In genomic region chr2:68466361-68466777, GRCh38 we compare ENCODE assay signal across 8 cellular contexts. TPM values are rescaled to one million over a fixed set of nuclear protein-coding genes. Genes with fewer than 3 reads are reported as not detected.
DNase-seq lines count a peak whose midpoint lies in the region; ATAC-seq, FAIRE-seq and TF ChIP-seq lines count a peak whose summit lies in the region.

No MANE protein-coding gene starts in this region.

- FAIRE-seq in endothelial cell of umbilical vein (lab: Jason Lieb, UNC), result peak; percentile 46

- no peaks in the 10 kb centered on the region for H3K9me3 Mint-ChIP-seq in CD4-positive, CD25-positive, alpha-beta regulatory T cell
- no peaks in the 10 kb centered on the region for H3K9me3 Mint-ChIP-seq in activated CD8-positive, alpha-beta T cell treated with anti-CD3 and anti-CD28 coated beads, Interleukin-2, amount 10 ng/mL, durations not matched to agents 7 days and 5 days (ENCODE audit: insufficient read depth)
- no peaks in the 10 kb centered on the region for H3K9me3 Mint-ChIP-seq in neural crest cell

- peak overlapping the region; percentile 98 for H3K4me3 ChIP-seq in CD4-positive, CD25-positive, alpha-beta regulatory T cell (ENCODE audit: low read depth, low read length)
- H3K4me3 ChIP-seq in MG63, result peak overlapping the region; percentile 80
- peak overlapping the region; percentile 71 to 94 (median 85) for H3K4me3 ChIP-seq in endothelial cell of umbilical vein (replicated peaks in 1 of 3; ENCODE audit: insufficient read depth in 1 of 3, low read depth in 1 of 3, low read length in 3 of 3)
- peak overlapping the region; percentile 73 to 91 for H3K4me3 ChIP-seq in tibial artery

- peak in 1 of 2 donors; percentile 9 for ATAC-seq in CD4-positive, CD25-positive, alpha-beta regulatory T cell (ENCODE audit: low read depth in 2 of 2)
- peak; percentile 8 for ATAC-seq in activated CD8-positive, alpha-beta T cell treated with anti-CD3 and anti-CD28 coated beads, Interleukin-2, amount 10 ng/mL, durations not matched to agents 7 days and 5 days
- no peak for ATAC-seq in HG02571 (IDR thresholded peaks at IDR 0.05; ENCODE audit: unreplicated experiment)

- H3K9me1 ChIP-seq in endothelial cell of umbilical vein (replicated peaks; ENCODE audit: control insufficient read depth, extremely low read depth, insufficient read depth, low read length), result no peaks in the 10 kb centered on the region

- no peaks in the 10 kb centered on the region for H3K36me3 ChIP-seq in CD4-positive, CD25-positive, alpha-beta regulatory T cell (ENCODE audit: control insufficient read depth, insufficient read depth, low read length)
- H3K36me3 ChIP-seq in MG63 (no peaks in the 10 kb centered on the region), endothelial cell of umbilical vein (ENCODE audit: control insufficient read depth in 2 of 2, extremely low read depth in 1 of 2, insufficient read depth in 2 of 2, low read length in 2 of 2) (no peaks in the 10 kb centered on the region), tibial artery (no peaks in the 10 kb centered on the region)

- DNase-seq in CD4-positive, CD25-positive, alpha-beta regulatory T cell, result peak; percentile 59 to 80 (median 67)
- DNase-seq in MG63 (peak; percentile 50), endothelial cell of umbilical vein (ENCODE audit: low read depth, low spot score) (peak; percentile 63), neural crest cell (ENCODE audit: low read depth, low spot score) (no peak), tibial artery (no peak), globus pallidus (ENCODE audit: low spot score) (no peak)
- peak; percentile 71 for DNase-seq in activated CD8-positive, alpha-beta T cell treated with anti-CD3 and anti-CD28 coated beads, Interleukin-2, amount 10 ng/mL, durations not matched to agents 7 days and 5 days

- TF ChIP-seq POLR2A in endothelial cell of umbilical vein (IDR thresholded peaks at IDR 0.05; ENCODE audit: low read depth, low read length), result no peak

- H3K27ac Mint-ChIP-seq in CD4-positive, CD25-positive, alpha-beta regulatory T cell, result peak overlapping the region; percentile 95 to 98 (median 97)
- peak overlapping the region; percentile 92 for H3K27ac Mint-ChIP-seq in activated CD8-positive, alpha-beta T cell treated with anti-CD3 and anti-CD28 coated beads, Interleukin-2, amount 10 ng/mL, durations not matched to agents 7 days and 5 days
- H3K27ac Mint-ChIP-seq in neural crest cell (ENCODE audit: unreplicated experiment), result no peak overlapping the region

- peak in 1 of 2 donors; percentile 7 for TF ChIP-seq CTCF in endothelial cell of umbilical vein (IDR thresholded peaks at IDR 0.05; ENCODE audit: extremely low read depth in 1 of 2, insufficient read depth in 1 of 2, low read depth in 1 of 2, low read length in 2 of 2)
- no peak for TF ChIP-seq CTCF in neural crest cell (conservative IDR thresholded peaks at IDR 0.05)
- TF ChIP-seq CTCF in tibial artery (IDR thresholded peaks at IDR 0.05), result peak; percentile 12 to 20

- H2AFZ ChIP-seq in endothelial cell of umbilical vein (ENCODE audit: low read depth, low read length), result peak overlapping the region; percentile 99

- peak overlapping the region; percentile 91 to 98 (median 98) for H3K4me3 Mint-ChIP-seq in CD4-positive, CD25-positive, alpha-beta regulatory T cell
- peak overlapping the region; percentile 98 for H3K4me3 Mint-ChIP-seq in activated CD8-positive, alpha-beta T cell treated with anti-CD3 and anti-CD28 coated beads, Interleukin-2, amount 10 ng/mL, durations not matched to agents 7 days and 5 days
- peak overlapping the region; percentile 99 for H3K4me3 Mint-ChIP-seq in neural crest cell

- H3K4me2 ChIP-seq in endothelial cell of umbilical vein (ENCODE audit: insufficient read depth, low read length), result peak overlapping the region; percentile 99

- CTCF ChIA-PET in activated CD8-positive, alpha-beta T cell treated with anti-CD3 and anti-CD28 coated beads, Interleukin-2, amount 10 ng/mL, durations not matched to agents 7 days and 5 days (lab: Charles Lee), result interaction anchor here (0.8 to 7.0 kb wide), 25 partner anchors 9 to 477 kb away, joined by 3 to 113 read pairs (median 6); no protein-coding TSS in a partner anchor
- CTCF ChIA-PET in endothelial cell of umbilical vein (lab: Charles Lee), result interaction anchor here (0.7 to 7.5 kb wide), 9 partner anchors 10 to 477 kb away, joined by 3 to 305 read pairs (median 19); no protein-coding TSS in a partner anchor

- no peaks in the 10 kb centered on the region for H3K79me2 ChIP-seq in endothelial cell of umbilical vein (ENCODE audit: control insufficient read depth, insufficient read depth, low read length)

- no peaks in the 10 kb centered on the region for H3K27me3 ChIP-seq in CD4-positive, CD25-positive, alpha-beta regulatory T cell (ENCODE audit: control insufficient read depth, insufficient read depth, low read length)
- no peaks in the 10 kb centered on the region for H3K27me3 ChIP-seq in MG63
- no peaks in the 10 kb centered on the region for H3K27me3 ChIP-seq in endothelial cell of umbilical vein (ENCODE audit: control insufficient read depth in 2 of 2, insufficient read depth in 2 of 2, low read length in 2 of 2)
- H3K27me3 ChIP-seq in tibial artery, result no peaks in the 10 kb centered on the region

- peaks cover 6 to 57% (median 42%) of the 10 kb centered on the region in 4 donors for H3K4me1 Mint-ChIP-seq in CD4-positive, CD25-positive, alpha-beta regulatory T cell
- peaks cover 34% of the 10 kb centered on the region for H3K4me1 Mint-ChIP-seq in activated CD8-positive, alpha-beta T cell treated with anti-CD3 and anti-CD28 coated beads, Interleukin-2, amount 10 ng/mL, durations not matched to agents 7 days and 5 days (ENCODE audit: low read depth)
- H3K4me1 Mint-ChIP-seq in neural crest cell, result peaks cover 27% of the 10 kb centered on the region

- dilution Hi-C loops in endothelial cell of umbilical vein (cut with MboI; ENCODE audit: extremely low pct_ligation_motif_present, low sequenced_read_pairs), result no loop called here

- H4K20me1 ChIP-seq in endothelial cell of umbilical vein (replicated peaks; ENCODE audit: control insufficient read depth, extremely low read depth, insufficient read depth, low read length), result no peaks in the 10 kb centered on the region

- POLR2A ChIA-PET in activated CD8-positive, alpha-beta T cell treated with anti-CD3 and anti-CD28 coated beads, Interleukin-2, amount 10 ng/mL, durations not matched to agents 7 days and 5 days (lab: Charles Lee), result interaction anchor here (1.1 to 2.7 kb wide), 6 partner anchors 13 to 459 kb away, joined by 3 to 12 read pairs (median 4); no protein-coding TSS in a partner anchor
- POLR2A ChIA-PET in endothelial cell of umbilical vein (lab: Charles Lee), result interaction anchor here (1.5 kb wide), 1 partner anchor 21 kb away, joined by 4 read pairs; no protein-coding TSS in a partner anchor

- peak overlapping the region; percentile 97 for H3K27ac ChIP-seq in CD4-positive, CD25-positive, alpha-beta regulatory T cell (ENCODE audit: insufficient read depth, low read length, poor library complexity, severe bottlenecking)
- H3K27ac ChIP-seq in endothelial cell of umbilical vein (ENCODE audit: insufficient read depth, low read depth, low read length), result peak overlapping the region; percentile 62
- peak overlapping the region; percentile 87 to 88 for H3K27ac ChIP-seq in tibial artery

- no TSS peak for BruUV-seq in endothelial cell of umbilical vein (replicated peaks; lab: Mats Ljungman, UMichigan)

- no peaks in the 10 kb centered on the region for H3K9me3 ChIP-seq in CD4-positive, CD25-positive, alpha-beta regulatory T cell (ENCODE audit: control insufficient read depth in 2 of 2, low read length in 2 of 2)
- H3K9me3 ChIP-seq in MG63, result no peaks in the 10 kb centered on the region
- H3K9me3 ChIP-seq in endothelial cell of umbilical vein (replicated peaks; ENCODE audit: control insufficient read depth, insufficient read depth, low read length), result no peaks in the 10 kb centered on the region
- H3K9me3 ChIP-seq in tibial artery, result no peaks in the 10 kb centered on the region

- no peaks in the 10 kb centered on the region for H3K36me3 Mint-ChIP-seq in CD4-positive, CD25-positive, alpha-beta regulatory T cell
- H3K36me3 Mint-ChIP-seq in activated CD8-positive, alpha-beta T cell treated with anti-CD3 and anti-CD28 coated beads, Interleukin-2, amount 10 ng/mL, durations not matched to agents 7 days and 5 days (ENCODE audit: low read depth), result peaks cover 7% of the 10 kb centered on the region
- no peaks in the 10 kb centered on the region for H3K36me3 Mint-ChIP-seq in neural crest cell (ENCODE audit: low read depth)

- no peaks in the 10 kb centered on the region for H3K27me3 Mint-ChIP-seq in CD4-positive, CD25-positive, alpha-beta regulatory T cell
- no peaks in the 10 kb centered on the region for H3K27me3 Mint-ChIP-seq in activated CD8-positive, alpha-beta T cell treated with anti-CD3 and anti-CD28 coated beads, Interleukin-2, amount 10 ng/mL, durations not matched to agents 7 days and 5 days (ENCODE audit: low read depth)
- H3K27me3 Mint-ChIP-seq in neural crest cell (ENCODE audit: low read depth), result no peaks in the 10 kb centered on the region

- H3K4me1 ChIP-seq in CD4-positive, CD25-positive, alpha-beta regulatory T cell (ENCODE audit: control insufficient read depth, insufficient read depth, low read length, poor library complexity, severe bottlenecking), result peaks cover 48% of the 10 kb centered on the region
- H3K4me1 ChIP-seq in endothelial cell of umbilical vein (ENCODE audit: control insufficient read depth, extremely low read depth, insufficient read depth, low read length), result peaks cover 7% of the 10 kb centered on the region
- peaks cover 0 to 19% (median 11%) of the 10 kb centered on the region in 4 donors for H3K4me1 ChIP-seq in tibial artery

- peak overlapping the region; percentile 81 for H3K9ac ChIP-seq in endothelial cell of umbilical vein (replicated peaks; ENCODE audit: extremely low read depth, insufficient read depth, low read length)

- intact Hi-C loops in endothelial cell of umbilical vein (cut with micrococcal nuclease), result loop anchor here (5.0 kb wide), 3 partner anchors 186 to 441 kb away; no protein-coding TSS in a partner anchor
- intact Hi-C loops in tibial artery (cut with DNase I; ENCODE audit: low total_unique reads), result loop anchor here (10.0 kb wide), 1 partner anchor 458 kb away; no protein-coding TSS in a partner anchor

RNA-seq across cellular contexts. Expression of gene FBXO48, which starts 0.7 kb away (rescaled TPM):
- 2.7 TPM for total RNA-seq in CD4-positive, CD25-positive, alpha-beta regulatory T cell
- polyA plus RNA-seq in CD4-positive, CD25-positive, alpha-beta regulatory T cell, result 1 to 10 TPM in 2 of 4 donors, under 1 TPM in 2; 0.59 to 1.3 (median 0.82) TPM
- total RNA-seq in MG63 (2014; rRNA removed; shearing (Covaris generic); ENCODE audit: low replicate concordance), result 0.13 TPM in 1 of 2 replicates, not detected in the other
- total RNA-seq in activated CD8-positive, alpha-beta T cell treated with anti-CD3 and anti-CD28 coated beads, Interleukin-2, amount 10 ng/mL, durations not matched to agents 7 days and 5 days, result 1 to 10 TPM; 2.4 to 2.6 TPM
- 0.73 and 0.83 TPM in 2 replicates for total RNA-seq in endothelial cell of umbilical vein
- 0.46 and 0.48 TPM in 2 replicates for polyA plus RNA-seq in endothelial cell of umbilical vein
- polyA plus RNA-seq in endothelial cell of umbilical vein (2011; cell fraction: cytosol; rRNA removed), result 0.31 TPM in 2 replicates
- polyA plus RNA-seq in endothelial cell of umbilical vein (2011; cell fraction: nucleus; rRNA removed), result 0.35 and 0.63 TPM in 2 replicates
- polyA plus RNA-seq in endothelial cell of umbilical vein (2012), result 0.30 and 0.55 TPM in 2 replicates
- 0.36 and 0.56 TPM in 2 replicates for polyA minus RNA-seq in endothelial cell of umbilical vein
- 0.51 TPM for polyA minus RNA-seq in endothelial cell of umbilical vein (2011; cell fraction: cytosol; rRNA and poly(A)+ RNA removed)
- 0.34 and 1.3 TPM in 2 replicates for polyA minus RNA-seq in endothelial cell of umbilical vein (2011; cell fraction: nucleus; rRNA and poly(A)+ RNA removed)
- 1.6 and 1.7 TPM in 2 replicates for total RNA-seq in neural crest cell

RNA-seq across cellular contexts. Expression of gene APLF, which starts 1.0 kb away (rescaled TPM):
- total RNA-seq in CD4-positive, CD25-positive, alpha-beta regulatory T cell, result 3.9 TPM
- polyA plus RNA-seq in CD4-positive, CD25-positive, alpha-beta regulatory T cell, result 1 to 10 TPM; 1.5 to 2.9 (median 2.1) TPM
- 0.99 and 2.5 TPM in 2 replicates for total RNA-seq in MG63 (2014; rRNA removed; shearing (Covaris generic); ENCODE audit: low replicate concordance)
- 1 to 10 TPM; 2.2 to 2.6 TPM for total RNA-seq in activated CD8-positive, alpha-beta T cell treated with anti-CD3 and anti-CD28 coated beads, Interleukin-2, amount 10 ng/mL, durations not matched to agents 7 days and 5 days
- total RNA-seq in endothelial cell of umbilical vein, result 2.3 and 2.4 TPM in 2 replicates
- 0.70 and 0.75 TPM in 2 replicates for polyA plus RNA-seq in endothelial cell of umbilical vein
- polyA plus RNA-seq in endothelial cell of umbilical vein (2011; cell fraction: cytosol; rRNA removed), result 0.92 and 1.2 TPM in 2 replicates
- 2.0 and 2.3 TPM in 2 replicates for polyA plus RNA-seq in endothelial cell of umbilical vein (2011; cell fraction: nucleus; rRNA removed)
- polyA plus RNA-seq in endothelial cell of umbilical vein (2012), result 1.1 TPM in 2 replicates
- polyA minus RNA-seq in endothelial cell of umbilical vein, result 1.5 and 3.4 TPM in 2 replicates
- polyA minus RNA-seq in endothelial cell of umbilical vein (2011; cell fraction: cytosol; rRNA and poly(A)+ RNA removed), result not detected
- polyA minus RNA-seq in endothelial cell of umbilical vein (2011; cell fraction: nucleus; rRNA and poly(A)+ RNA removed), result 2.8 and 3.1 TPM in 2 replicates
- total RNA-seq in neural crest cell, result 6.9 and 7.3 TPM in 2 replicates

Comparison
In these comparisons a context has a peak if more than half of its experiments do, and no peak if none do; other contexts are left out.
1. DNase-seq: peak in CD4-positive, CD25-positive, alpha-beta regulatory T cell (3 of 3), MG63 (single experiment), activated CD8-positive, alpha-beta T cell treated with anti-CD3 and anti-CD28 coated beads, Interleukin-2, amount 10 ng/mL, durations not matched to agents 7 days and 5 days (single experiment) and endothelial cell of umbilical vein (single experiment); none in neural crest cell (single experiment), tibial artery (0 of 2) and globus pallidus (single experiment).
2. Peak in every context shown above with its lines, with median percentiles within 50 percentile points of each other: H3K27ac ChIP-seq, H3K4me3 ChIP-seq and H3K4me3 Mint-ChIP-seq.